ENCODE assay signal across 30 cellular contexts in the genomic region with DNA sequence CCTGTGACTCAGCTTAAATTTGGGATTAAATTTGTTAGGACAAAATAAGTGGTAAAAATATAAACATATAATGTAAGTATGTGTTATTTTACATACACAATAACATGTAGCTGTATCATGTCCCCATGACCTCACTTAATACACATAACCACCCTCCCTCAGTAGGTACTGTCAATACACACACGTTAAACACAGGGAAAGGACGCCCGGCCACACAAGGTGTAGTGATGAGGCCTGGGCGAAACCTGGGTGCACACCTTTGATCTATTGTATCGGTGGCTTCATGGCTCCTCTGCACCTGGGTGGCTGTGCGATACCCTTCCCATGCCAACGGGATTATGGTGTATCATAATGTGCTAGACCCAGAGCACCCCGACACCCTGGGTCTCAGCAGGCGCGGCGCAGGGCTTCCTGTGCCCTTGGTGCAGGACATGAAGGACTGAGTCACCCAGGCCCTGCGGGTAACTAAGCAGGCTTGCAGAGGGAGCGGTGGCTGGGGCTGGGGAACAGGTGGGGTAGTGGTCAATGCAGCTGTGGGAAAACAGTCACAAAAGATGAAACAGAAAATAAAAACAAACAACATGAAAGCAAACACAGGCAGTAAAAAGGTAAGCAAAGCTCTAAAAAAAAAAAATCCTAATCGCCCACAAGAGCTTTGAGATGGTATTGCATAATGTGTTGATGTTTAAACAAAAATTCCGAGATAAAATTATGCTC.
A peak's percentile ranks its signal among the peaks of the same experiment; 100 is the strongest.
DNase-seq lines count a peak whose midpoint lies in the region; ATAC-seq and TF ChIP-seq lines count a peak whose summit lies in the region.
"Had no signal": no experiment of that assay in that cellular context is flagged by ENCODE, and none has a peak within 500 bp of the region (broad histone marks: within the 10 kb centered on the region; RNA-seq: fewer than 3 reads in every experiment).

No MANE protein-coding gene starts in this region.

- no peak overlapping the region for H2AK5ac ChIP-seq in IMR-90 (ENCODE audit: low read depth, low read length)

- dilution Hi-C loops in IMR-90 (cut with HindIII; ENCODE audit: low sequenced_read_pairs, unreplicated experiment): no loop called here

- no peak for ATAC-seq in IMR-90 (ENCODE audit: low read depth)
- no peak for ATAC-seq in heart right ventricle
- ATAC-seq: activated CD8-positive, alpha-beta T cell treated with anti-CD3 and anti-CD28 coated beads, Interleukin-2, amount 10 ng/mL, durations not matched to agents 7 days and 5 days; gastroesophageal sphincter; mucosa of descending colon had no signal

- H3K9ac ChIP-seq in IMR-90 (ENCODE audit: low read depth, low read length): no peak overlapping the region
- H3K9ac ChIP-seq in endodermal cell (ENCODE audit: extremely low read depth, low read length, poor library complexity, severe bottlenecking): no peak overlapping the region

- H3K9me3 Mint-ChIP-seq in endodermal cell: no peaks in the 10 kb centered on the region
- H3K9me3 Mint-ChIP-seq: nephron progenitor cell, type B pancreatic cell had no signal

- H3K79me1 ChIP-seq in IMR-90 (ENCODE audit: low read depth in 1 of 2, low read length in 2 of 2): peaks cover 37 to 81% of the 10 kb centered on the region in 2 experiments

- H3K18ac ChIP-seq in IMR-90 (ENCODE audit: low read depth, low read length): no peak overlapping the region

- no peak overlapping the region for H2BK15ac ChIP-seq in IMR-90 (ENCODE audit: low read depth, low read length)

- H3K36me3 ChIP-seq in IMR-90 (ENCODE audit: control insufficient read depth, insufficient read depth, low read length) (peaks cover 53% of the 10 kb centered on the region), endodermal cell (ENCODE audit: control insufficient read depth, insufficient read depth, low read length) (peaks cover 77% of the 10 kb centered on the region), heart right ventricle (no peaks in the 10 kb centered on the region)
- H3K36me3 ChIP-seq: BE2C, gastroesophageal sphincter, pancreas, right atrium auricular region, SJCRH30 had no signal

- H4K8ac ChIP-seq in IMR-90 (ENCODE audit: low read depth in 2 of 2, low read length in 2 of 2): no peak overlapping the region

- no peak overlapping the region for H3K23ac ChIP-seq in IMR-90 (ENCODE audit: low read depth, low read length)

- H3K27ac Mint-ChIP-seq in endodermal cell: peak overlapping the region; percentile 64
- H3K27ac Mint-ChIP-seq: activated CD8-positive, alpha-beta T cell treated with anti-CD3 and anti-CD28 coated beads, Interleukin-2, amount 10 ng/mL, durations not matched to agents 7 days and 5 days; CD8-positive, alpha-beta memory T cell; type B pancreatic cell had no signal

- H2BK120ac ChIP-seq in IMR-90 (ENCODE audit: low read depth, low read length): no peak overlapping the region

- H3K4me3 ChIP-seq in IMR-90 (ENCODE audit: insufficient read depth, low read depth, low read length) (no peak overlapping the region), endodermal cell (ENCODE audit: low read length) (no peak overlapping the region), heart right ventricle (no peak overlapping the region)
- H3K4me3 ChIP-seq: gastroesophageal sphincter, MG63, mucosa of descending colon, pancreas, Peyer's patch, right atrium auricular region, SJCRH30, spleen had no signal

- H4K91ac ChIP-seq in IMR-90 (ENCODE audit: insufficient read depth, low read depth, low read length): no peak overlapping the region

- no peaks in the 10 kb centered on the region for H3K27me3 ChIP-seq in IMR-90 (ENCODE audit: control insufficient read depth, insufficient read depth, low read length)
- H3K27me3 ChIP-seq in endodermal cell (ENCODE audit: control insufficient read depth, insufficient read depth, low read length, poor library complexity, severe bottlenecking): no peaks in the 10 kb centered on the region
- peaks cover 0 to 13% (median 0%) of the 10 kb centered on the region in 7 donors for H3K27me3 ChIP-seq in heart right ventricle
- H3K27me3 ChIP-seq: MG63, pancreas, Peyer's patch, right atrium auricular region, SJCRH30, spleen had no signal

- peaks cover 12% of the 10 kb centered on the region for H3K4me1 ChIP-seq in IMR-90 (ENCODE audit: control insufficient read depth, insufficient read depth, low read length)
- peaks cover 9% of the 10 kb centered on the region for H3K4me1 ChIP-seq in endodermal cell (ENCODE audit: control insufficient read depth, insufficient read depth, low read length)
- peaks cover 0 to 32% (median 21%) of the 10 kb centered on the region in 9 donors for H3K4me1 ChIP-seq in heart right ventricle
- H3K4me1 ChIP-seq: BE2C, Peyer's patch had no signal

- no peak overlapping the region for H4K5ac ChIP-seq in IMR-90 (ENCODE audit: low read depth, low read length)

- TF ChIP-seq CTCF in IMR-90 (conservative IDR thresholded peaks at IDR 0.05; ENCODE audit: low read depth, low read length) (no peak), endodermal cell (conservative IDR thresholded peaks at IDR 0.05) (no peak), heart right ventricle (IDR thresholded peaks at IDR 0.05) (no peak)

- no peak for TF ChIP-seq POLR2A in IMR-90 (IDR thresholded peaks at IDR 0.05; ENCODE audit: low read depth, low read length)

- BruUV-seq in IMR-90 (replicated peaks; lab: Mats Ljungman, UMichigan): no TSS peak

- H3K4me1 Mint-ChIP-seq in endodermal cell: peaks cover 36% of the 10 kb centered on the region
- H3K4me1 Mint-ChIP-seq: CD8-positive, alpha-beta memory T cell had no signal

- H2AK9ac ChIP-seq in IMR-90 (replicated peaks; ENCODE audit: low read depth, low read length, poor library complexity): peak overlapping the region; percentile 62

- H3K4me2 ChIP-seq in IMR-90 (ENCODE audit: low read depth, low read length): no peak overlapping the region

- H4K20me1 ChIP-seq in IMR-90 (ENCODE audit: insufficient read depth, low read length): peaks cover 43% of the 10 kb centered on the region

- intact Hi-C loops in IMR-90 (cut with micrococcal nuclease) (no loop called here), heart right ventricle (cut with DNase I) (no loop called here)

- peak; percentile 22 for DNase-seq in ELR (ENCODE audit: low read depth)
- no peak for DNase-seq in IMR-90
- no peak for DNase-seq in endodermal cell
- DNase-seq in myocyte (ENCODE audit: low read depth): peak; percentile 78
- no peak for DNase-seq in NCI-H748 treated with DMSO at 0.1 percent for 48 hours (lab: John Stamatoyannopoulos, UW)
- DNase-seq in activated effector memory CD4-positive, alpha-beta T cell treated with Interleukin-2 at 50 U/mL for 16 hours: no peak
- DNase-seq in heart right ventricle: no peak
- DNase-seq in KBM-7: no peak
- DNase-seq: activated CD4-positive, alpha-beta T cell treated with anti-CD3 and anti-CD28 coated beads for 1 hour; activated CD8-positive, alpha-beta T cell treated with anti-CD3 and anti-CD28 coated beads, Interleukin-2, amount 10 ng/mL, durations not matched to agents 7 days and 5 days; BE2C; CD8-positive, alpha-beta memory T cell; central memory CD4-positive, alpha-beta T cell; DMS153; GF-D8; MG63; mucosa of descending colon; NCI-H1105 treated with DMSO at 0.1 percent for 48 hours; NCI-H2029; NCI-H2227 treated with DMSO at 0.1 percent for 48 hours; NCI-H526 treated with DMSO at 0.1 percent for 48 hours; nephron progenitor cell; pancreas; Peyer's patch; SJCRH30; spleen; T-helper 1 cell had no signal

- no peak overlapping the region for H3K27ac ChIP-seq in IMR-90 (ENCODE audit: insufficient read depth, low read length)
- no peak overlapping the region for H3K27ac ChIP-seq in endodermal cell (ENCODE audit: low read depth, low read length)
- H3K27ac ChIP-seq in heart right ventricle: no peak overlapping the region
- H3K27ac ChIP-seq: gastroesophageal sphincter, pancreas, Peyer's patch, right atrium auricular region, SJCRH30, spleen had no signal

- H2BK20ac ChIP-seq in IMR-90 (ENCODE audit: low read depth, low read length): no peak overlapping the region

- H3K9me3 ChIP-seq in IMR-90 (ENCODE audit: control insufficient read depth, insufficient read depth, low read length) (no peaks in the 10 kb centered on the region), endodermal cell (ENCODE audit: control insufficient read depth, low read length) (no peaks in the 10 kb centered on the region), heart right ventricle (no peaks in the 10 kb centered on the region)
- H3K9me3 ChIP-seq: BE2C, gastroesophageal sphincter, MG63, mucosa of descending colon, pancreas, Peyer's patch, right atrium auricular region, SJCRH30, spleen had no signal

- H2BK5ac ChIP-seq in IMR-90 (ENCODE audit: low read depth, low read length, poor library complexity, severe bottlenecking): peak overlapping the region; percentile 42

- no peak overlapping the region for H3K4me3 Mint-ChIP-seq in endodermal cell
- H3K4me3 Mint-ChIP-seq: activated CD8-positive, alpha-beta T cell treated with anti-CD3 and anti-CD28 coated beads, Interleukin-2, amount 10 ng/mL, durations not matched to agents 7 days and 5 days; CD8-positive, alpha-beta memory T cell; nephron progenitor cell; type B pancreatic cell had no signal

- CTCF ChIA-PET in IMR-90 (lab: Yijun Ruan, JAX): interaction anchor here (0.6 to 0.7 kb wide), 2 partner anchors 10 to 19 kb away, joined by 4 read pairs; no protein-coding TSS in a partner anchor

- no peak overlapping the region for H3K14ac ChIP-seq in IMR-90 (replicated peaks; ENCODE audit: low read depth, low read length)

- no peak overlapping the region for H2AFZ ChIP-seq in IMR-90 (replicated peaks; ENCODE audit: low read length, poor library complexity)

- in situ Hi-C loops in IMR-90 (cut with MboI; ENCODE audit: low sequenced_read_pairs): no loop called here
- in situ Hi-C loops in KBM-7 (cut with MboI; ENCODE audit: low pct_unique_long_range_greater_than_20kb, low sequenced_read_pairs): no loop called here

- POLR2A ChIA-PET in IMR-90 (lab: Charles Lee; ENCODE audit: unreplicated experiment): no interaction called here

- H3K9me1 ChIP-seq in IMR-90 (ENCODE audit: insufficient read depth, low read length): peaks cover 8% of the 10 kb centered on the region

- H3K36me3 Mint-ChIP-seq in endodermal cell (ENCODE audit: low read depth): peaks cover 35% of the 10 kb centered on the region
- H3K36me3 Mint-ChIP-seq: CD8-positive, alpha-beta memory T cell had no signal

- H3K56ac ChIP-seq in IMR-90 (ENCODE audit: extremely low read depth, insufficient read depth, low read length): no peak overlapping the region

- 95% methylated on average over 4 of the region's 15 CpGs; no CpG with 5 or more reads in 1 of the 2 experiments for WGBS in IMR-90 (ENCODE audit: extremely low coverage in 2 of 2, insufficient read length in 1 of 2), 2 experiments
- 90 to 93% methylated on average over 4 to 15 of the region's 15 CpGs for WGBS in endodermal cell (ENCODE audit: insufficient coverage in 1 of 2, insufficient read length in 1 of 2), 2 experiments
- 96% methylated on average over 15 of the region's 15 CpGs for WGBS in heart right ventricle, 2 donors

- TF ChIP-seq RAD21 in IMR-90 (IDR thresholded peaks at IDR 0.05; ENCODE audit: low read length): no peak

- H3K4ac ChIP-seq in IMR-90 (ENCODE audit: low read depth, low read length): no peak overlapping the region

- no peaks in the 10 kb centered on the region for H3K27me3 Mint-ChIP-seq in endodermal cell (ENCODE audit: insufficient read depth)
- H3K27me3 Mint-ChIP-seq: type B pancreatic cell had no signal

TF ChIP-seq in IMR-90, 13 proteins besides CTCF, POLR2A, EP300 and RAD21 (continues in another document):
- TF ChIP-seq CEBPB (IDR thresholded peaks at IDR 0.05; ENCODE audit: low read depth, low read length): peak; percentile 38; the same call in 1 of the 2 replicates
- no peak for TF ChIP-seq BHLHE40 (IDR thresholded peaks at IDR 0.05; ENCODE audit: low read depth, low read length)

Comparison
In these comparisons a context has a peak if more than half of its experiments do, and no peak if none do; other contexts are left out.
1. DNase-seq: peak in ELR (single experiment) and myocyte (single experiment); none in IMR-90 (single experiment), endodermal cell (single experiment), NCI-H748 treated with DMSO at 0.1 percent for 48 hours (single experiment), activated effector memory CD4-positive, alpha-beta T cell treated with Interleukin-2 at 50 U/mL for 16 hours (single experiment), heart right ventricle (0 of 2) and KBM-7 (single experiment).